23 cellular contexts compared by ENCODE assay signal in the genomic region with DNA sequence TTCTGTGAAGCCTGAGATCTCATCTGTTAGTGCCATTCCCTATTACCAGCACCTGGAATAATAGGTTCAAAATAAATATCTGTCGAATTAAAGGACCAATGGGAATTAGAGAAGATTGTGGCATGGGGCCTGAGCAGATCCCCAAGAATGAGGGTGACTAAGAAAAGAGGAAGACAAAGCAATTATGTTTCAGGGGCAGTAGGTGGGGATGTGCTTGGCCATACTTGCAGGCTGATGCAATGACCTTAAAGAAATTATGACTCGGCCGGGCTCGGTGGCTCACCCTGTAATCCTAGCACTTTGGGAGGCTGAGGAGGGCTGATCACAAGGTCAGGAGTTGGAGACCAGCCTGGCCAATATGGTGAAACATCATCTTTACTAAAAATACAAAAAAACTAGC.
DNase-seq lines count a peak whose midpoint lies in the region; ATAC-seq and TF ChIP-seq lines count a peak whose summit lies in the region.
"Had no signal": no experiment of that assay in that cellular context is flagged by ENCODE, and none has a peak within 500 bp of the region (broad histone marks: within the 10 kb centered on the region; RNA-seq: fewer than 3 reads in every experiment).

No MANE protein-coding gene starts in this region.

- intact Hi-C loops in A673 (cut with micrococcal nuclease; ENCODE audit: unreplicated experiment), result no loop called here

- H3K27ac ChIP-seq in A673 (ENCODE audit: low read depth, low read length, poor library complexity, severe bottlenecking), result no peak overlapping the region
- H3K27ac ChIP-seq: gastroesophageal sphincter, tibial nerve had no signal

- DNase-seq in HT1080 (ENCODE audit: low read depth) (peak; percentile 69), UCSD-AML1 (lab: John Stamatoyannopoulos, UW; ENCODE audit: unreplicated experiment) (peak; percentile 15), fibroblast of peridontal ligament (ENCODE audit: extremely low read depth) (peak; percentile 3), skeletal muscle cell (ENCODE audit: low read depth) (peak; percentile 28), left lobe of liver (ENCODE audit: low spot score) (no peak), A673 (ENCODE audit: low spot score) (no peak)
- DNase-seq: activated CD8-positive, alpha-beta T cell treated with anti-CD3 and anti-CD28 coated beads, Interleukin-2, amount 10 ng/mL, durations not matched to agents 7 days and 5 days; amniotic stem cell; CD4-positive, alpha-beta memory T cell; DMS53; dorsolateral prefrontal cortex; kidney glomerular epithelial cell; naive B cell; NCI-H1436 treated with DMSO at 0.1 percent for 48 hours; NCI-H2171 treated with DMSO at 0.1 percent for 48 hours; NCI-H526; stimulated activated CD4-positive, alpha-beta T cell treated with anti-CD3 and anti-CD28 coated beads, Interleukin-12 subunit alpha, Interleukin-12 subunit beta, amount 100 ng/mL, for 4 hours; T1000 had no signal

- no peaks in the 10 kb centered on the region for H3K36me3 ChIP-seq in A673 (ENCODE audit: insufficient read depth, low read length, poor library complexity, severe bottlenecking)
- H3K36me3 ChIP-seq: gastroesophageal sphincter, tibial nerve had no signal

- CTCF ChIA-PET in A673 (lab: Charles Lee), result no interaction called here

- POLR2A ChIA-PET in A673 (lab: Charles Lee; ENCODE audit: low non-redundant PET), result no interaction called here

- ATAC-seq in left lobe of liver (no peak), GM21619 (IDR thresholded peaks at IDR 0.05; ENCODE audit: unreplicated experiment) (no peak)
- ATAC-seq: activated CD4-positive, CD25-positive, alpha-beta regulatory T cell treated with anti-CD3 and anti-CD28 coated beads, Interleukin-2, amount 50 U/mL, for 24 hours; activated CD8-positive, alpha-beta T cell treated with anti-CD3 and anti-CD28 coated beads, Interleukin-2, amount 10 ng/mL, durations not matched to agents 7 days and 5 days; gastroesophageal sphincter; HCT116 had no signal

- H3K9me3 ChIP-seq in A673 (ENCODE audit: low read depth, low read length, poor library complexity, severe bottlenecking), result no peaks in the 10 kb centered on the region
- H3K9me3 ChIP-seq: gastroesophageal sphincter, tibial nerve had no signal

- no peaks in the 10 kb centered on the region for H3K4me1 ChIP-seq in A673 (ENCODE audit: insufficient read depth, low read length, poor library complexity, severe bottlenecking)
- H3K4me1 ChIP-seq: gastroesophageal sphincter, tibial nerve had no signal

- no peak for TF ChIP-seq CTCF in A673 (conservative IDR thresholded peaks at IDR 0.05; ENCODE audit: low read depth, low read length)

- H3K4me3 ChIP-seq in skeletal muscle cell (ENCODE audit: low read depth, low read length) (no peak overlapping the region), A673 (ENCODE audit: low read depth, low read length, poor library complexity, severe bottlenecking) (no peak overlapping the region)
- H3K4me3 ChIP-seq: dorsolateral prefrontal cortex, gastroesophageal sphincter, tibial nerve had no signal

- no TSS peak for BruUV-seq in A673 (replicated peaks; lab: Mats Ljungman, UMichigan)

- no peaks in the 10 kb centered on the region for H3K27me3 ChIP-seq in A673 (replicated peaks; ENCODE audit: insufficient read depth, low read depth, low read length, poor library complexity)
- H3K27me3 ChIP-seq: dorsolateral prefrontal cortex, gastroesophageal sphincter, tibial nerve had no signal

Comparison
In these comparisons a context has a peak if more than half of its experiments do, and no peak if none do; other contexts are left out.
1. DNase-seq: peak in HT1080 (single experiment), UCSD-AML1 (single experiment), fibroblast of peridontal ligament (single experiment) and skeletal muscle cell (single experiment); none in left lobe of liver (single experiment) and A673 (single experiment).